1 cellular context compared by ENCODE assay signal in genomic region chr11:5541427-5541826, GRCh38.
TF ChIP-seq lines count a peak whose summit lies in the region.

No MANE protein-coding gene starts in this region.

TF ChIP-seq in GM12878, 131 proteins besides CTCF, POLR2A, EP300 and RAD21:
- TF ChIP-seq WRNIP1 (IDR thresholded peaks at IDR 0.05; ENCODE audit: borderline replicate concordance, low read depth, low read length) = no peak
- TF ChIP-seq KLF5 (IDR thresholded peaks at IDR 0.05; ENCODE audit: partially characterized antibody) = no peak
- no peak for TF ChIP-seq FOXK2 (IDR thresholded peaks at IDR 0.05)
- no peak for TF ChIP-seq FOS (IDR thresholded peaks at IDR 0.05; ENCODE audit: borderline replicate concordance, extremely low read depth, insufficient read length)
- TF ChIP-seq MLLT1 (IDR thresholded peaks at IDR 0.05) = no peak
- TF ChIP-seq NR2C1 (IDR thresholded peaks at IDR 0.05) = no peak
- TF ChIP-seq RAD51 (IDR thresholded peaks at IDR 0.05) = no peak
- TF ChIP-seq ATF7 (IDR thresholded peaks at IDR 0.05; ENCODE audit: low read depth) = no peak
- TF ChIP-seq ZNF687 (IDR thresholded peaks at IDR 0.05) = no peak
- TF ChIP-seq RELA (IDR thresholded peaks at IDR 0.05; ENCODE audit: borderline replicate concordance, partially characterized antibody) = no peak
- TF ChIP-seq TARDBP (IDR thresholded peaks at IDR 0.05; ENCODE audit: borderline replicate concordance) = no peak
